In genomic region chr3:128362026-128362965, GRCh38 we compare ENCODE assay signal across 23 cellular contexts.
DNase-seq lines count a peak whose midpoint lies in the region; ATAC-seq, FAIRE-seq and TF ChIP-seq lines count a peak whose summit lies in the region.
"Had no signal": no experiment of that assay in that cellular context is flagged by ENCODE, and none has a peak within 500 bp of the region (broad histone marks: within the 10 kb centered on the region; RNA-seq: fewer than 3 reads in every experiment).

No MANE protein-coding gene starts in this region.

- H3K4me1 Mint-ChIP-seq in stimulated activated effector memory CD8-positive, alpha-beta T cell treated with anti-CD3 and anti-CD28 coated beads, Interleukin-12 subunit alpha, Interleukin-12 subunit beta, amount 100 ng/mL, for 72 hours: peaks cover 13% of the 10 kb centered on the region

- no peak overlapping the region; the same call in 1 of the 2 replicates for H3K9ac ChIP-seq in HepG2 (ENCODE audit: insufficient read depth, low read depth, low read length)
- H3K9ac ChIP-seq: BLaER1 treated with 17β-estradiol and CSF1 and Interleukin-3, amounts not matched to agents 10 nM and 100 nM; KMS-11 had no signal

- H2AFZ ChIP-seq in HepG2 (ENCODE audit: low read length): no peak overlapping the region

- no peak overlapping the region for H3K4me3 ChIP-seq in LNCaP clone FGC (ENCODE audit: low read depth, low read length)
- no peak overlapping the region for H3K4me3 ChIP-seq in adrenal gland
- no peak overlapping the region for H3K4me3 ChIP-seq in HepG2 (replicated peaks in 1 of 3; ENCODE audit: insufficient read depth in 1 of 3, low read depth in 2 of 3, low read length in 3 of 3)
- H3K4me3 ChIP-seq: BLaER1 treated with 17β-estradiol and CSF1 and Interleukin-3, amounts not matched to agents 10 nM and 100 nM had no signal

- in situ Hi-C loops in HepG2 (cut with HindIII; ENCODE audit: extremely low pct_ligation_motif_present, low pct_unique_long_range_greater_than_20kb): no loop called here

- ATAC-seq in HepG2: no peak
- no peak for ATAC-seq in stimulated activated effector memory CD8-positive, alpha-beta T cell treated with anti-CD3 and anti-CD28 coated beads, Interleukin-12 subunit alpha, Interleukin-12 subunit beta, amount 100 ng/mL, for 72 hours

- intact Hi-C loops in adrenal gland (cut with DNase I) (no loop called here), HepG2 (cut with micrococcal nuclease; ENCODE audit: unreplicated experiment) (no loop called here)

- TF ChIP-seq POLR2A in adrenal gland (IDR thresholded peaks at IDR 0.05) (no peak), HepG2 (IDR thresholded peaks at IDR 0.05; ENCODE audit: insufficient read depth in 1 of 2, low read depth in 2 of 2, low read length in 2 of 2) (no peak)

- H3K27ac ChIP-seq in adrenal gland (no peak overlapping the region), HepG2 (ENCODE audit: extremely low read length, insufficient read depth, low read length) (no peak overlapping the region)
- H3K27ac ChIP-seq: BLaER1 treated with 17β-estradiol and CSF1 and Interleukin-3, amounts not matched to agents 10 nM and 100 nM; KMS-11 had no signal

- TF ChIP-seq EP300 in HepG2 (IDR thresholded peaks at IDR 0.05; ENCODE audit: low read depth in 2 of 2, low read length in 2 of 2) (no peak), HepG2 (CRISPR knock-in tag; IDR thresholded peaks at IDR 0.05; ENCODE audit: borderline replicate concordance) (no peak)

- no TSS peak for BruUV-seq in HepG2 (replicated peaks; lab: Mats Ljungman, UMichigan)

- FAIRE-seq in HepG2 (lab: Jason Lieb, UNC): no peak
- FAIRE-seq: GM18507 had no signal

- no peak overlapping the region for H3K4me2 ChIP-seq in HepG2 (ENCODE audit: low read depth, low read length)
- H3K4me2 ChIP-seq: BLaER1 treated with 17β-estradiol and CSF1 and Interleukin-3, amounts not matched to agents 10 nM and 100 nM; KMS-11 had no signal

- H3K4me3 Mint-ChIP-seq in stimulated activated effector memory CD8-positive, alpha-beta T cell treated with anti-CD3 and anti-CD28 coated beads, Interleukin-12 subunit alpha, Interleukin-12 subunit beta, amount 100 ng/mL, for 72 hours: no peak overlapping the region
- H3K4me3 Mint-ChIP-seq: CD8-positive, alpha-beta memory T cell had no signal

- H3K4me1 ChIP-seq in adrenal gland (replicated peaks in 1 of 2): peaks cover 8 to 12% of the 10 kb centered on the region in 2 donors
- peaks cover 69% of the 10 kb centered on the region for H3K4me1 ChIP-seq in HepG2 (ENCODE audit: insufficient read depth, low read length)

- H3K27me3 ChIP-seq in adrenal gland (no peaks in the 10 kb centered on the region), HepG2 (ENCODE audit: control insufficient read depth in 1 of 2, insufficient read depth in 2 of 2, low read length in 2 of 2) (no peaks in the 10 kb centered on the region)
- H3K27me3 ChIP-seq: BLaER1 treated with 17β-estradiol and CSF1 and Interleukin-3, amounts not matched to agents 10 nM and 100 nM had no signal

- 53 to 77% (median 70%) methylated on average over 9 to 16 of the region's 16 CpGs for WGBS in adrenal gland, 4 donors
- WGBS in HepG2 (ENCODE audit: low lambda C conversion rate): 92% methylated on average over 11 of the region's 16 CpGs

- H3K79me2 ChIP-seq in HepG2 (ENCODE audit: insufficient read depth, low read length): no peaks in the 10 kb centered on the region

- H3K36me3 Mint-ChIP-seq in stimulated activated effector memory CD8-positive, alpha-beta T cell treated with anti-CD3 and anti-CD28 coated beads, Interleukin-12 subunit alpha, Interleukin-12 subunit beta, amount 100 ng/mL, for 72 hours: no peaks in the 10 kb centered on the region

- no peaks in the 10 kb centered on the region for H4K20me1 ChIP-seq in HepG2 (ENCODE audit: insufficient read depth, low read length)

- POLR2A ChIA-PET in HepG2 (lab: Yijun Ruan, JAX): interaction anchor here (2.4 to 3.9 kb wide), 2 partner anchors 18 to 22 kb away, joined by 14 to 29 read pairs; no protein-coding TSS in a partner anchor

- no peak for TF ChIP-seq CTCF in LNCaP clone FGC (IDR thresholded peaks at IDR 0.05; ENCODE audit: control insufficient read depth, extremely low read depth, insufficient read depth)
- no peak for TF ChIP-seq CTCF in adrenal gland (IDR thresholded peaks at IDR 0.05)
- TF ChIP-seq CTCF in HepG2 (CRISPR knock-in tag; IDR thresholded peaks at IDR 0.05): no peak

- no peaks in the 10 kb centered on the region for H3K9me3 Mint-ChIP-seq in stimulated activated effector memory CD8-positive, alpha-beta T cell treated with anti-CD3 and anti-CD28 coated beads, Interleukin-12 subunit alpha, Interleukin-12 subunit beta, amount 100 ng/mL, for 72 hours
- H3K9me3 Mint-ChIP-seq: CD8-positive, alpha-beta memory T cell had no signal

- CTCF ChIA-PET in HepG2 (lab: Yijun Ruan, JAX; ENCODE audit: low intra/inter-chr PET ratio, low total read pairs): no interaction called here

- DNase-seq in LNCaP clone FGC (ENCODE audit: low read depth) (peak; percentile 75), adrenal gland (peak in 4 of 7 donors; percentile 42 to 67 (median 56)), HepG2 (ENCODE audit: low spot score) (no peak), NCI-H146 (lab: John Stamatoyannopoulos, UW) (no peak), CD1c-positive myeloid dendritic cell (ENCODE audit: extremely low spot score) (no peak)
- no peak for DNase-seq in stimulated activated effector memory CD8-positive, alpha-beta T cell treated with anti-CD3 and anti-CD28 coated beads, Interleukin-12 subunit alpha, Interleukin-12 subunit beta, amount 100 ng/mL, for 72 hours (ENCODE audit: low spot score in 2 of 2)
- no peak for DNase-seq in activated T-cell treated with anti-CD3 and anti-CD28 coated beads, Interleukin-2, amount 50 U/mL, for 1 hour
- DNase-seq: ACHN; CD8-positive, alpha-beta memory T cell; GDM1; IMR-90; NCI-H1105; NCI-H2081; NCI-H2171; NCI-H345; NCI-H524 treated with DMSO at 0.1 percent for 48 hours; NCI-H82; OCI-M1; RPMI8226; SHP77 had no signal

- TF ChIP-seq RAD21 in HepG2 (CRISPR knock-in tag; IDR thresholded peaks at IDR 0.05): no peak

- peaks cover 0 to 6% of the 10 kb centered on the region in 2 donors for H3K36me3 ChIP-seq in adrenal gland (replicated peaks in 1 of 2)
- H3K36me3 ChIP-seq in HepG2 (replicated peaks in 1 of 2; ENCODE audit: control insufficient read depth in 1 of 2, insufficient read depth in 2 of 2, low read length in 2 of 2): peaks cover 6 to 7% of the 10 kb centered on the region in 2 experiments

- H3K27ac Mint-ChIP-seq in stimulated activated effector memory CD8-positive, alpha-beta T cell treated with anti-CD3 and anti-CD28 coated beads, Interleukin-12 subunit alpha, Interleukin-12 subunit beta, amount 100 ng/mL, for 72 hours: peak overlapping the region; percentile 10

- no peaks in the 10 kb centered on the region for H3K9me3 ChIP-seq in adrenal gland (replicated peaks in 1 of 3)
- no peaks in the 10 kb centered on the region for H3K9me3 ChIP-seq in HepG2 (ENCODE audit: low read length)
- H3K9me3 ChIP-seq: BLaER1 treated with 17β-estradiol and CSF1 and Interleukin-3, amounts not matched to agents 10 nM and 100 nM had no signal

TF ChIP-seq in HepG2, 621 proteins besides CTCF, POLR2A, EP300 and RAD21 (continues in another document):
- TF ChIP-seq LRRFIP1 (CRISPR knock-in tag; conservative IDR thresholded peaks at IDR 0.05) (no peak), ZBTB25 (CRISPR knock-in tag; IDR thresholded peaks at IDR 0.05) (no peak), ZFX (CRISPR knock-in tag; IDR thresholded peaks at IDR 0.05; ENCODE audit: low read depth) (0 out of 2 replicates have a peak, but pooled peaks have one; percentile 3), ZNF773 (CRISPR knock-in tag; IDR thresholded peaks at IDR 0.05; ENCODE audit: borderline replicate concordance) (no peak), ZNF446 (CRISPR knock-in tag; IDR thresholded peaks at IDR 0.05) (no peak)
- TF ChIP-seq, protein P1, sequence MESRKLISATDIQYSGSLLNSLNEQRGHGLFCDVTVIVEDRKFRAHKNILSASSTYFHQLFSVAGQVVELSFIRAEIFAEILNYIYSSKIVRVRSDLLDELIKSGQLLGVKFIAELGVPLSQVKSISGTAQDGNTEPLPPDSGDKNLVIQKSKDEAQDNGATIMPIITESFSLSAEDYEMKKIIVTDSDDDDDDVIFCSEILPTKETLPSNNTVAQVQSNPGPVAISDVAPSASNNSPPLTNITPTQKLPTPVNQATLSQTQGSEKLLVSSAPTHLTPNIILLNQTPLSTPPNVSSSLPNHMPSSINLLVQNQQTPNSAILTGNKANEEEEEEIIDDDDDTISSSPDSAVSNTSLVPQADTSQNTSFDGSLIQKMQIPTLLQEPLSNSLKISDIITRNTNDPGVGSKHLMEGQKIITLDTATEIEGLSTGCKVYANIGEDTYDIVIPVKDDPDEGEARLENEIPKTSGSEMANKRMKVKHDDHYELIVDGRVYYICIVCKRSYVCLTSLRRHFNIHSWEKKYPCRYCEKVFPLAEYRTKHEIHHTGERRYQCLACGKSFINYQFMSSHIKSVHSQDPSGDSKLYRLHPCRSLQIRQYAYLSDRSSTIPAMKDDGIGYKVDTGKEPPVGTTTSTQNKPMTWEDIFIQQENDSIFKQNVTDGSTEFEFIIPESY (CRISPR knock-in tag; IDR thresholded peaks at IDR 0.05): peak; percentile 94

Comparison
In these comparisons a context has a peak if more than half of its experiments do, and no peak if none do; other contexts are left out.
1. DNase-seq: peak in LNCaP clone FGC (single experiment) and adrenal gland (4 of 7); none in HepG2 (single experiment), stimulated activated effector memory CD8-positive, alpha-beta T cell treated with anti-CD3 and anti-CD28 coated beads, Interleukin-12 subunit alpha, Interleukin-12 subunit beta, amount 100 ng/mL, for 72 hours (0 of 2), activated T-cell treated with anti-CD3 and anti-CD28 coated beads, Interleukin-2, amount 50 U/mL, for 1 hour (single experiment), NCI-H146 (single experiment) and CD1c-positive myeloid dendritic cell (single experiment).